Comparison of ENCODE assay signal across 8 cellular contexts in genomic region chr19:31348416-31349159, GRCh38. TPM values are rescaled to one million over a fixed set of nuclear protein-coding genes. Genes with fewer than 3 reads are reported as not detected.
DNase-seq lines count a peak whose midpoint lies in the region; ATAC-seq and TF ChIP-seq lines count a peak whose summit lies in the region.

No MANE protein-coding gene starts in this region.

- peaks cover 72% of the 10 kb centered on the region for H3K27me3 Mint-ChIP-seq in CD4-positive, alpha-beta T cell
- H3K27me3 Mint-ChIP-seq in natural killer cell (ENCODE audit: low read depth in 2 of 2), result peaks cover 37 to 73% of the 10 kb centered on the region in 2 donors

- H3K4me1 ChIP-seq in Panc1 (ENCODE audit: control insufficient read depth, insufficient read depth, low read length), result no peaks in the 10 kb centered on the region

- POLR2A ChIA-PET in CD4-positive, alpha-beta T cell (lab: Charles Lee), result no interaction called here
- POLR2A ChIA-PET in Panc1 (lab: Charles Lee), result no interaction called here

- peak overlapping the region; percentile 90 for H3K4me3 Mint-ChIP-seq in CD4-positive, alpha-beta T cell
- H3K4me3 Mint-ChIP-seq in natural killer cell, result peak overlapping the region; percentile 95

- no peak overlapping the region for H3K27ac ChIP-seq in CD4-positive, alpha-beta T cell (ENCODE audit: low read depth, low read length)
- H3K27ac ChIP-seq in Panc1 (ENCODE audit: low read length), result no peak overlapping the region

- peak overlapping the region; percentile 21 to 52 for H3K4me3 ChIP-seq in Panc1 (ENCODE audit: low read depth in 2 of 2, low read length in 2 of 2)
- H3K4me3 ChIP-seq in epithelial cell of esophagus (ENCODE audit: low read length), result peak overlapping the region; percentile 53

- no peak for TF ChIP-seq CTCF in CD4-positive, alpha-beta T cell (IDR thresholded peaks at IDR 0.05)
- TF ChIP-seq CTCF in Panc1 (IDR thresholded peaks at IDR 0.05) (no peak), epithelial cell of esophagus (IDR thresholded peaks at IDR 0.05; ENCODE audit: insufficient read depth, low read depth, low read length, missing control alignments) (no peak), natural killer cell (IDR thresholded peaks at IDR 0.05) (no peak)

- peaks cover 76% of the 10 kb centered on the region for H3K27me3 ChIP-seq in CD4-positive, alpha-beta T cell (ENCODE audit: control insufficient read depth, insufficient read depth, low read length)
- no peaks in the 10 kb centered on the region for H3K27me3 ChIP-seq in Panc1 (ENCODE audit: control insufficient read depth, insufficient read depth, low read length)

- intact Hi-C loops in CD4-positive, alpha-beta T cell (cut with DNase I, micrococcal nuclease), result loop anchor here in 1 of 2 experiments (10.0 kb wide), 1 partner anchor 996 kb away; the partner anchor contains the start of gene ZNF507
- intact Hi-C loops in Panc1 (cut with micrococcal nuclease; ENCODE audit: unreplicated experiment) (no loop called here), natural killer cell (cut with micrococcal nuclease) (no loop called here)

- no peak for DNase-seq in CD4-positive, alpha-beta T cell
- DNase-seq in Panc1 (ENCODE audit: low read depth, low spot score) (no peak), epithelial cell of esophagus (ENCODE audit: low read depth) (peak; percentile 54), natural killer cell (no peak), germinal center (ENCODE audit: low spot score) (no peak)
- no peak for DNase-seq in stimulated activated CD4-positive, alpha-beta T cell treated with anti-CD3 and anti-CD28 coated beads, Interleukin-1b, Interleukin-23, amount 100 ng/mL, for 48 hours

- H3K9me3 Mint-ChIP-seq in CD4-positive, alpha-beta T cell, result no peaks in the 10 kb centered on the region
- H3K9me3 Mint-ChIP-seq in natural killer cell, result no peaks in the 10 kb centered on the region

- peaks cover 4% of the 10 kb centered on the region for H3K36me3 Mint-ChIP-seq in CD4-positive, alpha-beta T cell (ENCODE audit: low read depth)
- no peaks in the 10 kb centered on the region for H3K36me3 Mint-ChIP-seq in natural killer cell

- peak; percentile 22 for ATAC-seq in CD4-positive, alpha-beta T cell (ENCODE audit: poor library complexity)
- ATAC-seq in Panc1 (no peak), natural killer cell (peak; percentile 5 to 31 (median 11)), GM21390 (IDR thresholded peaks at IDR 0.05; ENCODE audit: unreplicated experiment) (no peak), GM18498 (IDR thresholded peaks at IDR 0.05; ENCODE audit: unreplicated experiment) (no peak)

- CTCF ChIA-PET in CD4-positive, alpha-beta T cell (lab: Charles Lee), result no interaction called here
- CTCF ChIA-PET in Panc1 (lab: Charles Lee), result no interaction called here

- in situ Hi-C loops in Panc1 (cut with HindIII; ENCODE audit: low pct_unique_long_range_greater_than_20kb, low sequenced_read_pairs), result no loop called here

- no peaks in the 10 kb centered on the region for H3K36me3 ChIP-seq in Panc1 (ENCODE audit: control insufficient read depth, insufficient read depth, low read length)

- H3K9me3 ChIP-seq in CD4-positive, alpha-beta T cell (ENCODE audit: control insufficient read depth, low read length), result no peaks in the 10 kb centered on the region
- no peaks in the 10 kb centered on the region for H3K9me3 ChIP-seq in Panc1 (ENCODE audit: control insufficient read depth, insufficient read depth, low read depth, low read length)

- no TSS peak for BruUV-seq in Panc1 (replicated peaks; lab: Mats Ljungman, UMichigan)

- peaks cover 33% of the 10 kb centered on the region for H3K4me1 Mint-ChIP-seq in CD4-positive, alpha-beta T cell (ENCODE audit: low read depth)
- H3K4me1 Mint-ChIP-seq in natural killer cell, result peaks cover 37 to 50% of the 10 kb centered on the region in 2 donors

- H3K27ac Mint-ChIP-seq in CD4-positive, alpha-beta T cell, result no peak overlapping the region
- peak overlapping the region in 1 of 2 donors; percentile 73 for H3K27ac Mint-ChIP-seq in natural killer cell

RNA-seq across cellular contexts. Expression of gene TSHZ3, which starts 0.6 kb away (rescaled TPM):
- under 1 TPM; 0.38 to 0.61 TPM for total RNA-seq in CD4-positive, alpha-beta T cell
- total RNA-seq in Panc1 (2021; ENCODE audit: unreplicated experiment), result 7.8 TPM
- 11.6 TPM for polyA plus RNA-seq in Panc1 (2012; ENCODE audit: insufficient read length)
- total RNA-seq in natural killer cell, result 1 to 10 TPM; 5.3 to 8.1 (median 6.2) TPM

Comparison
In these comparisons a context has a peak if more than half of its experiments do, and no peak if none do; other contexts are left out.
1. ATAC-seq: peak in CD4-positive, alpha-beta T cell (single experiment) and natural killer cell (3 of 3); none in Panc1 (single experiment), GM21390 (single experiment) and GM18498 (single experiment).